Comparison of ENCODE assay signal across 22 cellular contexts in the genomic region with DNA sequence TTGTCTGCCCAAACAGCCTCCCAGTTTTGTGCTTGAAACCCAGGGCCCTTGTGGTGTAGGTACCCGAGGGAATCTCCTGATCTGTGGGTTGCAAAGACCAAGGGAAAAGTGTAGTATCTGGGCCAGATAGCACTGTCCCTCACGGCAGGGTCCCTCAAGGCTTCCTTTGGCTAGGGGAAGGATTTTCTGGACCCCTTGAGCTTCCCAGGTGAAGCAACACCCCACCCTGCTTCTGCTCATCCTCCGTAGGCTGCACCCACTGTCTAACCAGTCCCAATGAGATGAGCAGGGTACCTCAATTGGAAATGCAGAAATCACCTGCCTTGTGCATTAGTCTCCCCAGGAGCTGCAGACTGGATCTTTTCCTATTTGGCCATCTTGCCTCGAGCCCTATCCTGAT.
DNase-seq lines count a peak whose midpoint lies in the region; ATAC-seq, FAIRE-seq and TF ChIP-seq lines count a peak whose summit lies in the region.
"Had no signal": no experiment of that assay in that cellular context is flagged by ENCODE, and none has a peak within 500 bp of the region (broad histone marks: within the 10 kb centered on the region; RNA-seq: fewer than 3 reads in every experiment).

No MANE protein-coding gene starts in this region.

- no TSS peak for BruUV-seq in HepG2 (replicated peaks; lab: Mats Ljungman, UMichigan)

- no peak for TF ChIP-seq RAD21 in HepG2 (CRISPR knock-in tag; IDR thresholded peaks at IDR 0.05)

- H3K4me1 ChIP-seq in HepG2 (ENCODE audit: insufficient read depth, low read length) (peaks cover 14% of the 10 kb centered on the region), right lobe of liver (no peaks in the 10 kb centered on the region), OCI-LY3 (ENCODE audit: low read length) (no peaks in the 10 kb centered on the region; the same call in 1 of the 2 replicates), keratinocyte (ENCODE audit: control insufficient read depth, extremely low read depth, insufficient read depth, low read length) (no peaks in the 10 kb centered on the region), gastroesophageal sphincter (no peaks in the 10 kb centered on the region), Peyer's patch (peaks cover 0 to 3% (median 0%) of the 10 kb centered on the region in 4 donors)
- H3K4me1 ChIP-seq: HAP-1 had no signal

- FAIRE-seq in HepG2 (lab: Jason Lieb, UNC): no peak
- FAIRE-seq in keratinocyte (lab: Jason Lieb, UNC): no peak
- FAIRE-seq: D721Med had no signal

- dilution Hi-C loops in keratinocyte (cut with MboI; ENCODE audit: extremely low pct_ligation_motif_present, low sequenced_read_pairs): no loop called here

- no peak for DNase-seq in HepG2 (ENCODE audit: low spot score)
- no peak for DNase-seq in right lobe of liver
- DNase-seq in keratinocyte (ENCODE audit: low read depth, low spot score): no peak
- DNase-seq in Peyer's patch: no peak
- DNase-seq in activated naive CD4-positive, alpha-beta T cell treated with anti-CD3 and anti-CD28 coated beads, Interleukin-2, amount 50 U/mL, for 16 hours: no peak
- no peak for DNase-seq in NOMO-1 treated with DMSO at 0.1 percent for 48 hours (lab: John Stamatoyannopoulos, UW; ENCODE audit: unreplicated experiment)
- DNase-seq: CD4-positive, alpha-beta T cell; GM23248; HFFc6; NCI-H1105; NCI-H1436 treated with DMSO at 0.1 percent for 48 hours; NCI-H2171 treated with DMSO at 0.1 percent for 48 hours; NCI-H345; NCI-H524 treated with DMSO at 0.1 percent for 48 hours; NCI-H774; NK-92 treated with Interleukin-12 subunit alpha and Interleukin-12 subunit beta, amount 100 ng/mL, for 24 hours; SK-N-SH; SW 1271 had no signal

- in situ Hi-C loops in HepG2 (cut with HindIII; ENCODE audit: extremely low pct_ligation_motif_present, low pct_unique_long_range_greater_than_20kb): no loop called here

- H3K79me2 ChIP-seq in HepG2 (ENCODE audit: insufficient read depth, low read length): no peaks in the 10 kb centered on the region
- H3K79me2 ChIP-seq in OCI-LY3 (ENCODE audit: low read length): no peaks in the 10 kb centered on the region
- H3K79me2 ChIP-seq in keratinocyte (ENCODE audit: control insufficient read depth, insufficient read depth, low read length): no peaks in the 10 kb centered on the region

- no peaks in the 10 kb centered on the region for H3K9me1 ChIP-seq in keratinocyte (ENCODE audit: control insufficient read depth, extremely low read depth, insufficient read depth, low read length)

- TF ChIP-seq POLR2A in HepG2 (IDR thresholded peaks at IDR 0.05; ENCODE audit: insufficient read depth in 1 of 2, low read depth in 2 of 2, low read length in 2 of 2): no peak
- TF ChIP-seq POLR2A in right lobe of liver (IDR thresholded peaks at IDR 0.05): no peak
- no peak for TF ChIP-seq POLR2A in gastroesophageal sphincter (IDR thresholded peaks at IDR 0.05)
- TF ChIP-seq POLR2A in Peyer's patch (IDR thresholded peaks at IDR 0.05): no peak

- H3K9ac ChIP-seq in HepG2 (ENCODE audit: insufficient read depth, low read depth, low read length) (no peak overlapping the region), OCI-LY3 (ENCODE audit: low read length) (no peak overlapping the region), keratinocyte (ENCODE audit: control insufficient read depth, extremely low read depth, insufficient read depth, low read length) (no peak overlapping the region)
- H3K9ac ChIP-seq: GM23248, SK-N-SH had no signal

- H4K20me1 ChIP-seq in HepG2 (ENCODE audit: insufficient read depth, low read length): no peaks in the 10 kb centered on the region
- H4K20me1 ChIP-seq in OCI-LY3 (ENCODE audit: insufficient read depth, low read length): no peaks in the 10 kb centered on the region
- H4K20me1 ChIP-seq in keratinocyte (ENCODE audit: control insufficient read depth, extremely low read depth, insufficient read depth, low read length): no peaks in the 10 kb centered on the region

- peak overlapping the region; percentile 75 for H3K4me2 ChIP-seq in HepG2 (ENCODE audit: low read depth, low read length)
- H3K4me2 ChIP-seq in OCI-LY3 (ENCODE audit: low read length): no peak overlapping the region
- H3K4me2 ChIP-seq in keratinocyte (ENCODE audit: control insufficient read depth, extremely low read depth, insufficient read depth, low read depth, low read length): no peak overlapping the region
- H3K4me2 ChIP-seq: SK-N-SH had no signal

- H3K4me3 ChIP-seq in HepG2 (replicated peaks in 1 of 3; ENCODE audit: insufficient read depth in 1 of 3, low read depth in 2 of 3, low read length in 3 of 3): peak overlapping the region in 2 of 3 experiments; percentile 6 to 43; a peak in 3 of 6 replicates
- H3K4me3 ChIP-seq in right lobe of liver: no peak overlapping the region
- H3K4me3 ChIP-seq in OCI-LY3 (ENCODE audit: low read length): no peak overlapping the region
- H3K4me3 ChIP-seq in keratinocyte (ENCODE audit: control insufficient read depth in 2 of 3, extremely low read depth in 1 of 3, insufficient read depth in 2 of 3, low read depth in 1 of 3, low read length in 3 of 3): no peak overlapping the region
- no peak overlapping the region for H3K4me3 ChIP-seq in gastroesophageal sphincter
- H3K4me3 ChIP-seq in Peyer's patch: no peak overlapping the region
- H3K4me3 ChIP-seq: GM23248, HAP-1 had no signal

- H3K36me3 ChIP-seq in HepG2 (replicated peaks in 1 of 2; ENCODE audit: control insufficient read depth in 1 of 2, insufficient read depth in 2 of 2, low read length in 2 of 2) (no peaks in the 10 kb centered on the region), right lobe of liver (no peaks in the 10 kb centered on the region), OCI-LY3 (replicated peaks; ENCODE audit: low read depth, low read length) (no peaks in the 10 kb centered on the region), keratinocyte (ENCODE audit: control insufficient read depth in 2 of 2, extremely low read depth in 1 of 2, insufficient read depth in 2 of 2, low read length in 2 of 2) (no peaks in the 10 kb centered on the region), gastroesophageal sphincter (no peaks in the 10 kb centered on the region), Peyer's patch (no peaks in the 10 kb centered on the region)
- H3K36me3 ChIP-seq: HAP-1 had no signal

- intact Hi-C loops in HepG2 (cut with micrococcal nuclease; ENCODE audit: unreplicated experiment): no loop called here
- intact Hi-C loops in right lobe of liver (cut with DNase I): no loop called here

- WGBS in HepG2 (ENCODE audit: low lambda C conversion rate): 0% methylated on average over 2 of the region's 4 CpGs
- WGBS in right lobe of liver (ENCODE audit: insufficient coverage, low coverage, low lambda C conversion rate, missing lambda C conversion rate): 46% methylated on average over 3 of the region's 4 CpGs
- 58 to 100% methylated on average over 1 to 3 of the region's 4 CpGs for WGBS in gastroesophageal sphincter (ENCODE audit: low coverage in 1 of 2), 2 donors

- ATAC-seq in HepG2: peak; percentile 73
- ATAC-seq in right lobe of liver: no peak
- ATAC-seq in gastroesophageal sphincter: no peak

- H3K27ac ChIP-seq in HepG2 (ENCODE audit: extremely low read length, insufficient read depth, low read length) (no peak overlapping the region), right lobe of liver (no peak overlapping the region), OCI-LY3 (ENCODE audit: low read length) (no peak overlapping the region), keratinocyte (ENCODE audit: control insufficient read depth, insufficient read depth, low read length) (no peak overlapping the region), gastroesophageal sphincter (no peak overlapping the region), Peyer's patch (no peak overlapping the region)
- H3K27ac ChIP-seq: GM23248 had no signal

- POLR2A ChIA-PET in HepG2 (lab: Yijun Ruan, JAX): no interaction called here

- TF ChIP-seq EP300 in HepG2 (IDR thresholded peaks at IDR 0.05; ENCODE audit: low read depth in 2 of 2, low read length in 2 of 2) (no peak), HepG2 (CRISPR knock-in tag; IDR thresholded peaks at IDR 0.05; ENCODE audit: borderline replicate concordance) (no peak), gastroesophageal sphincter (IDR thresholded peaks at IDR 0.05) (no peak)

- peak overlapping the region; percentile 33 for H2AFZ ChIP-seq in HepG2 (ENCODE audit: low read length)
- H2AFZ ChIP-seq in OCI-LY3 (ENCODE audit: low read depth, low read length): peak overlapping the region; percentile 60; the same call in 1 of the 2 replicates
- peak overlapping the region; percentile 12 for H2AFZ ChIP-seq in keratinocyte (ENCODE audit: control insufficient read depth, low read length)
- H2AFZ ChIP-seq: GM23248 had no signal

- no peak for TF ChIP-seq CTCF in HepG2 (CRISPR knock-in tag; IDR thresholded peaks at IDR 0.05)
- no peak for TF ChIP-seq CTCF in right lobe of liver (IDR thresholded peaks at IDR 0.05)
- no peak for TF ChIP-seq CTCF in OCI-LY3 (IDR thresholded peaks at IDR 0.05; ENCODE audit: low read depth, low read length)
- no peak for TF ChIP-seq CTCF in keratinocyte (optimal IDR thresholded peaks at IDR 0.05 in 1 of 3, IDR thresholded peaks at IDR 0.05 in 1 of 3, conservative IDR thresholded peaks at IDR 0.05 in 1 of 3; ENCODE audit: extremely low read depth in 1 of 3, insufficient read depth in 2 of 3, low read length in 3 of 3)
- TF ChIP-seq CTCF in gastroesophageal sphincter (IDR thresholded peaks at IDR 0.05): no peak
- TF ChIP-seq CTCF in Peyer's patch (IDR thresholded peaks at IDR 0.05): no peak

- H3K9me3 ChIP-seq in HepG2 (ENCODE audit: low read length): no peaks in the 10 kb centered on the region
- no peaks in the 10 kb centered on the region for H3K9me3 ChIP-seq in right lobe of liver
- no peaks in the 10 kb centered on the region for H3K9me3 ChIP-seq in OCI-LY3 (ENCODE audit: insufficient read depth, low read length)
- H3K9me3 ChIP-seq in keratinocyte (ENCODE audit: control insufficient read depth, low read depth, low read length): no peaks in the 10 kb centered on the region
- no peaks in the 10 kb centered on the region for H3K9me3 ChIP-seq in gastroesophageal sphincter
- H3K9me3 ChIP-seq in Peyer's patch: no peaks in the 10 kb centered on the region
- H3K9me3 ChIP-seq: HAP-1, SK-N-SH had no signal

- H3K27me3 ChIP-seq in HepG2 (ENCODE audit: control insufficient read depth in 1 of 2, insufficient read depth in 2 of 2, low read length in 2 of 2) (no peaks in the 10 kb centered on the region), right lobe of liver (no peaks in the 10 kb centered on the region), OCI-LY3 (ENCODE audit: low read depth, low read length) (no peaks in the 10 kb centered on the region), keratinocyte (ENCODE audit: control insufficient read depth, extremely low read depth, insufficient read depth, low read length) (no peaks in the 10 kb centered on the region), gastroesophageal sphincter (no peaks in the 10 kb centered on the region), Peyer's patch (no peaks in the 10 kb centered on the region)

- CTCF ChIA-PET in HepG2 (lab: Yijun Ruan, JAX; ENCODE audit: low intra/inter-chr PET ratio, low total read pairs): no interaction called here

TF ChIP-seq in HepG2, 621 proteins besides CTCF, POLR2A, EP300 and RAD21 (continues in another document):
- no peak for TF ChIP-seq PLRG1 (conservative IDR thresholded peaks at IDR 0.05)
- no peak for TF ChIP-seq CBFB (CRISPR knock-in tag; IDR thresholded peaks at IDR 0.05)

Comparison
In these comparisons a context has a peak if more than half of its experiments do, and no peak if none do; other contexts are left out.
1. H3K4me3 ChIP-seq: peak in HepG2 (2 of 3); none in right lobe of liver (0 of 3), OCI-LY3 (single experiment), keratinocyte (0 of 3), gastroesophageal sphincter (0 of 2) and Peyer's patch (0 of 4).
2. Peak in every context shown above with its lines, with median percentiles within 50 percentile points of each other: H2AFZ ChIP-seq.